ENCODE assay signal across 10 cellular contexts in the genomic region with DNA sequence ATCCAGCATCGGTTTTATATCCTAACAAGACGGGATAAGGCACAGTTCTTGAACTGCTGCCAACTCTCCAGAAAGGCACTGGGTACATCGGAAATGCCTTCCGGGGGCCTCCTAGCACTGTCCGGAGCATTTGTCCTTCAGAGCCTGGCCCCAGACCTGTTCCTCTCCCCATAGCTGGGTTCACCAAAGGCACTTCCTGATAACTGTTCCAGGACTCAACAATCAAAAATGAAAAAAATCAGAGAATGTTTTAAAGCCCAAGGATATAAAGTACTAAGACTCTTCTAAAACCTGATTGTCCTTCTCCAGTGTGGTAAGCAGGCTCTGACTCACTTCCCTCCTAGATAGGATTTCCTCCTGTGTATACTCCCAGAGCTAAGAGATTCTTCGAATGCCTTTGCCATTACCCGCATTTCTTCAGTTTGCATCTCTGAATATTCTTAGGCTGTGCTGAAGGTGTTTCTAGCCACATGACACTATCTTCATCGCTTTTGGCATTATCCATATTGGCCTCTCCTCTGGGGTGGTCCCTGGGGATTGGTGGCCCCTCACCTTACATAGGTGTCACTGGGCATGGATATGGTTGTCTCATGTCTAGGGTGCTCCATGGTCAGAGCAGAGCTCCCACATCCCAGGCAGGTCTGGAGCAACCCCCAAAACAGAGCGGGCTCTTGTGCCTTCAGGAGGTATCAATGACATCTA.
A peak's percentile ranks its signal among the peaks of the same experiment; 100 is the strongest.
DNase-seq lines count a peak whose midpoint lies in the region; ATAC-seq and TF ChIP-seq lines count a peak whose summit lies in the region.
"Had no signal": no experiment of that assay in that cellular context is flagged by ENCODE, and none has a peak within 500 bp of the region (broad histone marks: within the 10 kb centered on the region; RNA-seq: fewer than 3 reads in every experiment).

No MANE protein-coding gene starts in this region.

- H3K4me3 Mint-ChIP-seq in natural killer cell: no peak overlapping the region
- no peak overlapping the region for H3K4me3 Mint-ChIP-seq in activated T-helper 1 cell treated with anti-CD3 and anti-CD28 coated beads, Interleukin-12 subunit alpha, Interleukin-12 subunit beta, Interleukin-2, Interleukin-4 antibody, amounts not matched to agents 30 ng/mL and 10 ng/mL and 1 ng/mL, durations not matched to agents 14 hours and 24 hours and 36 hours
- H3K4me3 Mint-ChIP-seq: T-helper 1 cell treated with Interleukin-12 subunit alpha and Interleukin-12 subunit beta and Interleukin-4 antibody, amounts not matched to agents 30 μg/mL and 1 μg/mL, for 36 hours had no signal

- no peak overlapping the region for H3K4me3 ChIP-seq in BE2C (ENCODE audit: low read depth, low read length)
- no peak overlapping the region for H3K4me3 ChIP-seq in epithelial cell of esophagus (ENCODE audit: low read length)
- H3K4me3 ChIP-seq in lung: no peak overlapping the region

- H3K9me3 ChIP-seq in BE2C: no peaks in the 10 kb centered on the region
- no peaks in the 10 kb centered on the region for H3K9me3 ChIP-seq in lung (ENCODE audit: control insufficient read depth in 2 of 2, insufficient read depth in 1 of 2, low read length in 1 of 2)

- H3K9me3 Mint-ChIP-seq in natural killer cell: no peaks in the 10 kb centered on the region
- no peaks in the 10 kb centered on the region for H3K9me3 Mint-ChIP-seq in activated T-helper 1 cell treated with anti-CD3 and anti-CD28 coated beads, Interleukin-12 subunit alpha, Interleukin-12 subunit beta, Interleukin-2, Interleukin-4 antibody, amounts not matched to agents 30 ng/mL and 10 ng/mL and 1 ng/mL, durations not matched to agents 14 hours and 24 hours and 36 hours
- H3K9me3 Mint-ChIP-seq: T-helper 1 cell treated with Interleukin-12 subunit alpha and Interleukin-12 subunit beta and Interleukin-4 antibody, amounts not matched to agents 30 μg/mL and 1 μg/mL, for 36 hours had no signal

- H3K4me1 Mint-ChIP-seq in natural killer cell: no peaks in the 10 kb centered on the region
- H3K4me1 Mint-ChIP-seq in activated T-helper 1 cell treated with anti-CD3 and anti-CD28 coated beads, Interleukin-12 subunit alpha, Interleukin-12 subunit beta, Interleukin-2, Interleukin-4 antibody, amounts not matched to agents 30 ng/mL and 10 ng/mL and 1 ng/mL, durations not matched to agents 14 hours and 24 hours and 36 hours (ENCODE audit: low read depth): no peaks in the 10 kb centered on the region

- intact Hi-C loops in natural killer cell (cut with micrococcal nuclease): no loop called here
- intact Hi-C loops in activated T-helper 1 cell treated with anti-CD3 and anti-CD28 coated beads, Interleukin-12 subunit alpha, Interleukin-12 subunit beta, Interleukin-2, Interleukin-4 antibody, amounts not matched to agents 30 ng/mL and 10 ng/mL and 1 ng/mL, durations not matched to agents 14 hours and 24 hours and 36 hours (cut with micrococcal nuclease): no loop called here

- no peaks in the 10 kb centered on the region for H3K36me3 Mint-ChIP-seq in natural killer cell
- H3K36me3 Mint-ChIP-seq in activated T-helper 1 cell treated with anti-CD3 and anti-CD28 coated beads, Interleukin-12 subunit alpha, Interleukin-12 subunit beta, Interleukin-2, Interleukin-4 antibody, amounts not matched to agents 30 ng/mL and 10 ng/mL and 1 ng/mL, durations not matched to agents 14 hours and 24 hours and 36 hours (ENCODE audit: low read depth): no peaks in the 10 kb centered on the region

- H3K27ac ChIP-seq in lung (ENCODE audit: low read depth in 1 of 2, low read length in 1 of 2): peak overlapping the region; percentile 66 to 80

- peak; percentile 33 for DNase-seq in BE2C
- DNase-seq in NCI-H226: peak; percentile 99
- peak; percentile 95 for DNase-seq in epithelial cell of esophagus (ENCODE audit: low read depth)
- no peak for DNase-seq in lung (ENCODE audit: low spot score)
- DNase-seq in medulla oblongata (ENCODE audit: extremely low spot score): no peak
- DNase-seq in natural killer cell: no peak
- no peak for DNase-seq in activated T-helper 1 cell treated with anti-CD3 and anti-CD28 coated beads, Interleukin-12 subunit alpha, Interleukin-12 subunit beta, Interleukin-2, Interleukin-4 antibody, amounts not matched to agents 30 ng/mL and 10 ng/mL and 1 ng/mL, durations not matched to agents 14 hours and 24 hours and 36 hours (ENCODE audit: low spot score)
- DNase-seq: stimulated activated CD4-positive, alpha-beta T cell treated with anti-CD3 and anti-CD28 coated beads, Interleukin-4, amount 100 ng/mL, for 4 hours had no signal

- 55 to 71% methylated on average over 9 of the region's 9 CpGs for WGBS in lung, 2 donors

- H3K27me3 Mint-ChIP-seq in natural killer cell (ENCODE audit: low read depth in 2 of 2): no peaks in the 10 kb centered on the region
- H3K27me3 Mint-ChIP-seq in activated T-helper 1 cell treated with anti-CD3 and anti-CD28 coated beads, Interleukin-12 subunit alpha, Interleukin-12 subunit beta, Interleukin-2, Interleukin-4 antibody, amounts not matched to agents 30 ng/mL and 10 ng/mL and 1 ng/mL, durations not matched to agents 14 hours and 24 hours and 36 hours (ENCODE audit: insufficient read depth): no peaks in the 10 kb centered on the region

- peaks cover 5% of the 10 kb centered on the region; the same call in 1 of the 2 replicates for H3K4me1 ChIP-seq in BE2C
- peaks cover 4 to 5% of the 10 kb centered on the region in 2 donors for H3K4me1 ChIP-seq in lung (ENCODE audit: control insufficient read depth in 2 of 2, insufficient read depth in 2 of 2, low read length in 2 of 2)

- no peaks in the 10 kb centered on the region for H3K36me3 ChIP-seq in BE2C
- no peaks in the 10 kb centered on the region for H3K36me3 ChIP-seq in lung (ENCODE audit: control insufficient read depth in 2 of 2, insufficient read depth in 2 of 2, low read length in 2 of 2)

- H3K27ac Mint-ChIP-seq in natural killer cell: no peak overlapping the region
- no peak overlapping the region for H3K27ac Mint-ChIP-seq in activated T-helper 1 cell treated with anti-CD3 and anti-CD28 coated beads, Interleukin-12 subunit alpha, Interleukin-12 subunit beta, Interleukin-2, Interleukin-4 antibody, amounts not matched to agents 30 ng/mL and 10 ng/mL and 1 ng/mL, durations not matched to agents 14 hours and 24 hours and 36 hours
- H3K27ac Mint-ChIP-seq: T-helper 1 cell treated with Interleukin-12 subunit alpha and Interleukin-12 subunit beta and Interleukin-4 antibody, amounts not matched to agents 30 μg/mL and 1 μg/mL, for 36 hours had no signal

- H3K27me3 ChIP-seq in BE2C: no peaks in the 10 kb centered on the region
- no peaks in the 10 kb centered on the region for H3K27me3 ChIP-seq in lung (ENCODE audit: control insufficient read depth, insufficient read depth)

- ATAC-seq in lung (ENCODE audit: insufficient read depth, low FRiP score): peak; percentile 84
- no peak for ATAC-seq in HG03521 (IDR thresholded peaks at IDR 0.05; ENCODE audit: unreplicated experiment)
- ATAC-seq in natural killer cell: no peak

- TF ChIP-seq CTCF in BE2C (IDR thresholded peaks at IDR 0.05; ENCODE audit: low read depth, low read length) (no peak), epithelial cell of esophagus (IDR thresholded peaks at IDR 0.05; ENCODE audit: insufficient read depth, low read depth, low read length, missing control alignments) (no peak), lung (IDR thresholded peaks at IDR 0.05; ENCODE audit: control extremely low read depth, extremely low read depth) (no peak), natural killer cell (IDR thresholded peaks at IDR 0.05) (no peak)

Comparison
In these comparisons a context has a peak if more than half of its experiments do, and no peak if none do; other contexts are left out.
1. DNase-seq: peak in BE2C (single experiment), NCI-H226 (single experiment) and epithelial cell of esophagus (single experiment); none in lung (single experiment), medulla oblongata (single experiment), natural killer cell (single experiment) and activated T-helper 1 cell treated with anti-CD3 and anti-CD28 coated beads, Interleukin-12 subunit alpha, Interleukin-12 subunit beta, Interleukin-2, Interleukin-4 antibody, amounts not matched to agents 30 ng/mL and 10 ng/mL and 1 ng/mL, durations not matched to agents 14 hours and 24 hours and 36 hours (single experiment).